ENCODE assay signal across 1 cellular context in genomic region chr6:28134716-28135115, GRCh38.
TF ChIP-seq lines count a peak whose summit lies in the region.

No MANE protein-coding gene starts in this region.

TF ChIP-seq in WTC11, 78 proteins besides CTCF, POLR2A, EP300 and RAD21 (continued from another document):
- TF ChIP-seq SOX15 (CRISPR knock-in tag; IDR thresholded peaks at IDR 0.05) = no peak
- TF ChIP-seq IRF1 (CRISPR knock-in tag; IDR thresholded peaks at IDR 0.05) = no peak
- TF ChIP-seq ZNF317 (CRISPR knock-in tag; IDR thresholded peaks at IDR 0.05; ENCODE audit: borderline replicate concordance, low read depth) = no peak
- no peak for TF ChIP-seq ETV6 (CRISPR knock-in tag; IDR thresholded peaks at IDR 0.05)
- no peak for TF ChIP-seq E2F5 (CRISPR knock-in tag; IDR thresholded peaks at IDR 0.05)
TF ChIP-seq in WTC11: peak in this region for 0.
